In genomic region chr9:129138144-129138462, GRCh38 we compare ENCODE assay signal across 13 cellular contexts. TPM values are rescaled to one million over a fixed set of nuclear protein-coding genes. Genes with fewer than 3 reads are reported as not detected.
A peak's percentile ranks its signal among the peaks of the same experiment; 100 is the strongest.
DNase-seq lines count a peak whose midpoint lies in the region; ATAC-seq and TF ChIP-seq lines count a peak whose summit lies in the region.
"Had no signal": no experiment of that assay in that cellular context is flagged by ENCODE, and none has a peak within 500 bp of the region (broad histone marks: within the 10 kb centered on the region; RNA-seq: fewer than 3 reads in every experiment).

No MANE protein-coding gene starts in this region.

- POLR2A ChIA-PET in SK-N-SH (lab: Yijun Ruan, JAX), result interaction anchor here (1.4 kb wide), 1 partner anchor 487 kb away, joined by 3 read pairs; no protein-coding TSS in a partner anchor
- POLR2A ChIA-PET in CD4-positive, alpha-beta memory T cell (lab: Charles Lee; ENCODE audit: partially characterized antibody), result interaction anchor here (0.6 to 6.0 kb wide), 5 partner anchors 26 to 488 kb away, joined by 3 to 85 read pairs (median 5); partner anchors contain the start of genes IER5L, NTMT1 and PTPA

- no peak overlapping the region for H3K4me3 Mint-ChIP-seq in osteocyte (ENCODE audit: unreplicated experiment)
- no peak overlapping the region for H3K4me3 Mint-ChIP-seq in CD4-positive, alpha-beta memory T cell
- H3K4me3 Mint-ChIP-seq: activated naive CD8-positive, alpha-beta T cell treated with anti-CD3 and anti-CD28 coated beads, Interleukin-2, amount 50 U/mL, for 24 hours; natural killer cell treated with Interleukin-12 subunit alpha and Interleukin-12 subunit beta and Interleukin-15 and Interleukin-18, amount 100 ng/mL, for 72 hours; T-helper 1 cell treated with Interleukin-12 subunit alpha and Interleukin-12 subunit beta and Interleukin-4 antibody, amounts not matched to agents 30 μg/mL and 1 μg/mL, for 36 hours had no signal

- peak overlapping the region in 1 of 2 experiments; percentile 100; a peak in 2 of 4 replicates for H3K27ac ChIP-seq in SK-N-SH (ENCODE audit: low read depth in 2 of 2, low read length in 1 of 2)
- H3K27ac ChIP-seq in esophagus (ENCODE audit: low read depth in 2 of 2, low read length in 1 of 2), result peak overlapping the region; percentile 99 to 100
- H3K27ac ChIP-seq in upper lobe of left lung, result peak overlapping the region; percentile 96 to 99 (median 98)
- H3K27ac ChIP-seq in CD4-positive, alpha-beta memory T cell (ENCODE audit: low read depth, low read length), result no peak overlapping the region

- H3K4me2 ChIP-seq in SK-N-SH, result no peak overlapping the region; the same call in 1 of the 2 replicates

- peaks cover 24% of the 10 kb centered on the region for H3K79me2 ChIP-seq in SK-N-SH (ENCODE audit: insufficient read depth)

- no peak for DNase-seq in SK-N-SH
- DNase-seq in osteocyte (ENCODE audit: extremely low spot score, unreplicated experiment), result no peak
- DNase-seq in upper lobe of left lung, result peak in 1 of 2 donors; percentile 42
- DNase-seq in CD4-positive, alpha-beta memory T cell, result no peak
- DNase-seq in GM10266 (ENCODE audit: extremely low spot score), result no peak
- DNase-seq: activated naive CD8-positive, alpha-beta T cell treated with anti-CD3 and anti-CD28 coated beads, Interleukin-2, amount 50 U/mL, for 24 hours; DND-41; NCI-H146 had no signal

- no peak for TF ChIP-seq CTCF in SK-N-SH (IDR thresholded peaks at IDR 0.05)
- no peak for TF ChIP-seq CTCF in osteocyte (IDR thresholded peaks at IDR 0.05)
- no peak for TF ChIP-seq CTCF in upper lobe of left lung (IDR thresholded peaks at IDR 0.05)
- no peak for TF ChIP-seq CTCF in GM10266 (IDR thresholded peaks at IDR 0.05; ENCODE audit: control insufficient read depth, insufficient read depth, low read depth, missing control alignments)

- H3K4me3 ChIP-seq in SK-N-SH (ENCODE audit: low read depth in 2 of 2, low read length in 1 of 2) (no peak overlapping the region), esophagus (ENCODE audit: low read depth in 1 of 2, low read length in 2 of 2) (no peak overlapping the region), upper lobe of left lung (no peak overlapping the region)
- H3K4me3 ChIP-seq in CD4-positive, alpha-beta memory T cell (ENCODE audit: low read length in 2 of 2), result no peak overlapping the region

- H3K9me3 ChIP-seq in SK-N-SH (no peaks in the 10 kb centered on the region), esophagus (ENCODE audit: control insufficient read depth in 2 of 2, insufficient read depth in 1 of 2, low read depth in 1 of 2, low read length in 1 of 2) (no peaks in the 10 kb centered on the region), upper lobe of left lung (no peaks in the 10 kb centered on the region)
- no peaks in the 10 kb centered on the region for H3K9me3 ChIP-seq in CD4-positive, alpha-beta memory T cell (ENCODE audit: control insufficient read depth in 1 of 2, low read length in 2 of 2)

- no peaks in the 10 kb centered on the region for H3K27me3 ChIP-seq in SK-N-SH (ENCODE audit: insufficient read depth)
- H3K27me3 ChIP-seq in esophagus (ENCODE audit: control insufficient read depth in 1 of 2, insufficient read depth in 2 of 2, low read length in 2 of 2), result no peaks in the 10 kb centered on the region
- H3K27me3 ChIP-seq in upper lobe of left lung, result no peaks in the 10 kb centered on the region
- H3K27me3 ChIP-seq in CD4-positive, alpha-beta memory T cell (ENCODE audit: insufficient read depth, low read length), result no peaks in the 10 kb centered on the region

- CTCF ChIA-PET in SK-N-SH (lab: Yijun Ruan, JAX), result interaction anchor here (0.7 to 10.9 kb wide), 16 partner anchors 11 to 646 kb away, joined by 3 to 235 read pairs (median 6); partner anchors contain the start of genes ASB6, C9orf50 and NTMT1
- CTCF ChIA-PET in CD4-positive, alpha-beta memory T cell (lab: Charles Lee; ENCODE audit: partially characterized antibody), result interaction anchor here (1.1 to 10.5 kb wide), 12 partner anchors 8 to 506 kb away, joined by 3 to 151 read pairs (median 11); partner anchors contain the start of genes C9orf50 and NTMT1

- no peaks in the 10 kb centered on the region for H3K9me2 ChIP-seq in SK-N-SH

- peak overlapping the region; percentile 99; the same call in 1 of the 2 replicates for H3K9ac ChIP-seq in SK-N-SH

- no peak for ATAC-seq in SK-N-SH treated with all-trans-retinoic acid at 6 μM for 48 hours
- no peak for ATAC-seq in upper lobe of left lung (ENCODE audit: low FRiP score in 2 of 2)
- ATAC-seq in GM19395 (IDR thresholded peaks at IDR 0.05; ENCODE audit: unreplicated experiment), result no peak
- ATAC-seq: activated naive CD8-positive, alpha-beta T cell treated with anti-CD3 and anti-CD28 coated beads, Interleukin-2, amount 50 U/mL, for 24 hours; natural killer cell treated with Interleukin-12 subunit alpha and Interleukin-12 subunit beta and Interleukin-15 and Interleukin-18, amount 100 ng/mL, for 72 hours had no signal

- intact Hi-C loops in CD4-positive, alpha-beta memory T cell (cut with micrococcal nuclease), result loop anchor here (2.0 kb wide), 2 partner anchors 27 to 37 kb away; partner anchors contain the start of genes CRAT and PTPA

- no peak for TF ChIP-seq RAD21 in SK-N-SH (IDR thresholded peaks at IDR 0.05; ENCODE audit: low read length)

- 96% methylated on average over 9 of the region's 9 CpGs for WGBS in SK-N-SH (ENCODE audit: low lambda C conversion rate)
- WGBS in esophagus, 2 donors, result 77 to 84% methylated on average over 9 of the region's 9 CpGs
- WGBS in upper lobe of left lung, 2 donors, result 73 to 91% methylated on average over 9 of the region's 9 CpGs

- H3K4me1 Mint-ChIP-seq in osteocyte (ENCODE audit: unreplicated experiment), result peaks cover 65% of the 10 kb centered on the region
- H3K4me1 Mint-ChIP-seq in CD4-positive, alpha-beta memory T cell, result peaks cover 16 to 39% (median 28%) of the 10 kb centered on the region in 4 donors

- H3K27me3 Mint-ChIP-seq in osteocyte (ENCODE audit: unreplicated experiment), result no peaks in the 10 kb centered on the region
- H3K27me3 Mint-ChIP-seq in CD4-positive, alpha-beta memory T cell, result no peaks in the 10 kb centered on the region
- H3K27me3 Mint-ChIP-seq: activated naive CD8-positive, alpha-beta T cell treated with anti-CD3 and anti-CD28 coated beads, Interleukin-2, amount 50 U/mL, for 24 hours; natural killer cell treated with Interleukin-12 subunit alpha and Interleukin-12 subunit beta and Interleukin-15 and Interleukin-18, amount 100 ng/mL, for 72 hours had no signal

- no peak for TF ChIP-seq POLR2A in upper lobe of left lung (IDR thresholded peaks at IDR 0.05)

- peaks cover 38 to 43% of the 10 kb centered on the region in 2 experiments; a peak in 3 of 4 replicates for H3K4me1 ChIP-seq in SK-N-SH (ENCODE audit: control insufficient read depth in 1 of 2, insufficient read depth in 2 of 2, low read depth in 1 of 2, low read length in 1 of 2)
- peaks cover 10 to 22% of the 10 kb centered on the region in 2 donors for H3K4me1 ChIP-seq in esophagus (ENCODE audit: control insufficient read depth in 2 of 2, insufficient read depth in 2 of 2, low read length in 1 of 2)
- H3K4me1 ChIP-seq in upper lobe of left lung, result peaks cover 47 to 56% (median 51%) of the 10 kb centered on the region in 4 donors
- H3K4me1 ChIP-seq in CD4-positive, alpha-beta memory T cell (ENCODE audit: insufficient read depth, low read length), result peaks cover 35% of the 10 kb centered on the region

- H3K36me3 Mint-ChIP-seq in osteocyte (ENCODE audit: unreplicated experiment), result peaks cover 9% of the 10 kb centered on the region
- H3K36me3 Mint-ChIP-seq in CD4-positive, alpha-beta memory T cell, result peaks cover 21 to 44% of the 10 kb centered on the region in 2 donors

- TF ChIP-seq EP300 in SK-N-SH (IDR thresholded peaks at IDR 0.05; ENCODE audit: borderline replicate concordance in 1 of 2, low read depth in 1 of 2, low read length in 1 of 2), result no peak
- TF ChIP-seq EP300 in upper lobe of left lung (IDR thresholded peaks at IDR 0.05), result no peak

- peaks cover 28 to 30% of the 10 kb centered on the region in 2 experiments for H3K36me3 ChIP-seq in SK-N-SH (replicated peaks in 1 of 2; ENCODE audit: control insufficient read depth in 1 of 2, insufficient read depth in 2 of 2, low read length in 1 of 2)
- H3K36me3 ChIP-seq in esophagus (ENCODE audit: control insufficient read depth in 2 of 2, insufficient read depth in 2 of 2, low read length in 1 of 2), result peaks cover 2 to 26% of the 10 kb centered on the region in 2 donors
- H3K36me3 ChIP-seq in upper lobe of left lung, result peaks cover 10 to 47% (median 31%) of the 10 kb centered on the region in 4 donors
- peaks cover 31% of the 10 kb centered on the region for H3K36me3 ChIP-seq in CD4-positive, alpha-beta memory T cell (ENCODE audit: insufficient read depth, low read length)

- no peak overlapping the region for H2AFZ ChIP-seq in SK-N-SH (ENCODE audit: low read depth)

- peaks cover 29% of the 10 kb centered on the region for H3F3A ChIP-seq in SK-N-SH (replicated peaks; ENCODE audit: insufficient read depth)

- no peaks in the 10 kb centered on the region for H4K20me1 ChIP-seq in SK-N-SH (ENCODE audit: insufficient read depth)

- no peaks in the 10 kb centered on the region for H3K9me3 Mint-ChIP-seq in osteocyte (ENCODE audit: unreplicated experiment)
- no peaks in the 10 kb centered on the region for H3K9me3 Mint-ChIP-seq in CD4-positive, alpha-beta memory T cell
- H3K9me3 Mint-ChIP-seq: activated naive CD8-positive, alpha-beta T cell treated with anti-CD3 and anti-CD28 coated beads, Interleukin-2, amount 50 U/mL, for 24 hours; natural killer cell treated with Interleukin-12 subunit alpha and Interleukin-12 subunit beta and Interleukin-15 and Interleukin-18, amount 100 ng/mL, for 72 hours; T-helper 1 cell treated with Interleukin-12 subunit alpha and Interleukin-12 subunit beta and Interleukin-4 antibody, amounts not matched to agents 30 μg/mL and 1 μg/mL, for 36 hours had no signal

- H3K27ac Mint-ChIP-seq in osteocyte (ENCODE audit: unreplicated experiment), result peak overlapping the region; percentile 100
- H3K27ac Mint-ChIP-seq in CD4-positive, alpha-beta memory T cell, result no peak overlapping the region
- H3K27ac Mint-ChIP-seq: T-helper 1 cell treated with Interleukin-12 subunit alpha and Interleukin-12 subunit beta and Interleukin-4 antibody, amounts not matched to agents 30 μg/mL and 1 μg/mL, for 36 hours had no signal

RNA-seq across cellular contexts. Expression of gene PTPA, which starts 26.9 kb away (rescaled TPM):
- polyA plus RNA-seq in SK-N-SH (2012; rRNA removed), result 130 and 149 TPM in 2 replicates
- 92.2 and 118 TPM in 2 replicates for polyA plus RNA-seq in SK-N-SH (2012; cell fraction: cytosol; rRNA removed)
- 127 and 164 TPM in 2 replicates for polyA plus RNA-seq in SK-N-SH (2012; cell fraction: nucleus; rRNA removed)
- 100 to 1,000 TPM in 1 of 2 donors, 10 to 100 TPM in 1; 80.0 to 126 TPM for polyA plus RNA-seq in esophagus
- total RNA-seq in osteocyte, result 140 and 150 TPM in 2 replicates
- 100 to 1,000 TPM in 2 of 6 donors, 10 to 100 TPM in 4; 48.2 to 130 (median 67.2) TPM for total RNA-seq in upper lobe of left lung
- 10 to 100 TPM; 49.0 to 51.3 TPM for total RNA-seq in CD4-positive, alpha-beta memory T cell
- polyA plus RNA-seq in CD4-positive, alpha-beta memory T cell, result 10 to 100 TPM; 10.8 to 14.1 TPM

RNA-seq across cellular contexts. Expression of gene CRAT, which starts 27.5 kb away (rescaled TPM):
- polyA plus RNA-seq in SK-N-SH (2012; rRNA removed) (29.7 and 44.5 TPM in 2 replicates), esophagus (10 to 100 TPM; 26.6 to 36.7 TPM)
- 20.8 and 32.9 TPM in 2 replicates for polyA plus RNA-seq in SK-N-SH (2012; cell fraction: cytosol; rRNA removed)
- polyA plus RNA-seq in SK-N-SH (2012; cell fraction: nucleus; rRNA removed), result 59.3 and 67.2 TPM in 2 replicates
- total RNA-seq in osteocyte (55.1 and 55.5 TPM in 2 replicates), upper lobe of left lung (10 to 100 TPM; 18.5 to 34.3 (median 26.0) TPM)
- total RNA-seq in CD4-positive, alpha-beta memory T cell, result 10 to 100 TPM; 11.2 to 12.4 TPM
- 10 to 100 TPM in 1 of 2 donors, 1 to 10 TPM in 1; 8.7 to 21.0 TPM for polyA plus RNA-seq in CD4-positive, alpha-beta memory T cell

RNA-seq across cellular contexts. Expression of gene IER5L, which starts 40.0 kb away (rescaled TPM):
- polyA plus RNA-seq in SK-N-SH (2012; rRNA removed) (8.9 and 16.2 TPM in 2 replicates), esophagus (1 to 10 TPM; 5.4 to 8.4 TPM)
- polyA plus RNA-seq in SK-N-SH (2012; cell fraction: cytosol; rRNA removed), result 6.6 and 9.6 TPM in 2 replicates
- 22.0 and 25.7 TPM in 2 replicates for polyA plus RNA-seq in SK-N-SH (2012; cell fraction: nucleus; rRNA removed)
- total RNA-seq in osteocyte (60.8 and 63.0 TPM in 2 replicates), upper lobe of left lung (10 to 100 TPM in 3 of 6 donors, 1 to 10 TPM in 3; 3.7 to 17.0 (median 10.3) TPM)
- 1 to 10 TPM; 3.1 to 3.6 TPM for total RNA-seq in CD4-positive, alpha-beta memory T cell
- under 1 TPM; 0.07 to 0.08 TPM for polyA plus RNA-seq in CD4-positive, alpha-beta memory T cell

RNA-seq across cellular contexts. Expression of gene DOLPP1, which starts 57.2 kb away (rescaled TPM):
- polyA plus RNA-seq in SK-N-SH (2012; rRNA removed) (19.9 and 20.4 TPM in 2 replicates), esophagus (10 to 100 TPM; 11.4 to 16.5 TPM)
- 11.7 and 17.0 TPM in 2 replicates for polyA plus RNA-seq in SK-N-SH (2012; cell fraction: cytosol; rRNA removed)
- 20.2 and 29.0 TPM in 2 replicates for polyA plus RNA-seq in SK-N-SH (2012; cell fraction: nucleus; rRNA removed)
- total RNA-seq in osteocyte (13.3 and 19.3 TPM in 2 replicates), upper lobe of left lung (10 to 100 TPM in 2 of 6 donors, 1 to 10 TPM in 4; 3.9 to 14.8 (median 8.2) TPM)
- total RNA-seq in CD4-positive, alpha-beta memory T cell, result 10 to 100 TPM; 11.4 to 13.0 TPM
- 10 to 100 TPM; 10.1 to 12.8 TPM for polyA plus RNA-seq in CD4-positive, alpha-beta memory T cell
